ENCODE assay signal across 1 cellular context in the genomic region with DNA sequence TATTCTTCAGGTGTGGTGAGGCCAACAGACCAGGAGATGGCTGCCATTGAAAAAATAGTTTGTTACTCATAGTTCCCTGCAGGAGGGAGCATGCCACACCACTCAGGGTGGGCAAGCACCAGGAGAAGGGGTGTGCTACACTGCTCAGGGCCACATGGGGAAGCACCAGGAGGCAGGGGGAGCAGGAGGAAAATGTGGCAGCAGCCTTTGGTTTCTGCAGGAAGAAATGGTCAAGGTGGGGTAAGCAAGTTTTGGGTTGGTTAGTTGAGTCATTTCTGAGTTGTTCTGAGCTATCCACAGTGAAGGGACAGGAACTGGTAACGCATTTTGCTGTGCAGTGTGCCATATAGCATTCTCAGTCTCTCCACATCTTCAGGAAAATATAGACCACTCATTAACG.
TF ChIP-seq lines count a peak whose summit lies in the region.

No MANE protein-coding gene starts in this region.

TF ChIP-seq in IMR-90, 13 proteins besides CTCF, POLR2A, EP300 and RAD21:
- TF ChIP-seq BHLHE40 (IDR thresholded peaks at IDR 0.05; ENCODE audit: low read depth, low read length) (no peak), RCOR1 (IDR thresholded peaks at IDR 0.05; ENCODE audit: insufficient replicate concordance, low read length) (no peak), FOS (IDR thresholded peaks at IDR 0.05; ENCODE audit: low read depth, low read length) (no peak), MXI1 (IDR thresholded peaks at IDR 0.05; ENCODE audit: borderline replicate concordance, low read depth, low read length) (no peak), MAZ (IDR thresholded peaks at IDR 0.05; ENCODE audit: borderline replicate concordance, low read depth, low read length) (no peak), CEBPB (IDR thresholded peaks at IDR 0.05; ENCODE audit: low read depth, low read length) (no peak), RFX5 (IDR thresholded peaks at IDR 0.05; ENCODE audit: low read depth, low read length) (no peak), CHD1 (IDR thresholded peaks at IDR 0.05; ENCODE audit: low read depth, low read length) (no peak), NFE2L2 (IDR thresholded peaks at IDR 0.05; ENCODE audit: low read depth, low read length) (no peak), SMC3 (IDR thresholded peaks at IDR 0.05; ENCODE audit: low read depth, low read length) (no peak), MAFK (IDR thresholded peaks at IDR 0.05; ENCODE audit: low read depth, low read length) (no peak)
- TF ChIP-seq, protein P1, sequence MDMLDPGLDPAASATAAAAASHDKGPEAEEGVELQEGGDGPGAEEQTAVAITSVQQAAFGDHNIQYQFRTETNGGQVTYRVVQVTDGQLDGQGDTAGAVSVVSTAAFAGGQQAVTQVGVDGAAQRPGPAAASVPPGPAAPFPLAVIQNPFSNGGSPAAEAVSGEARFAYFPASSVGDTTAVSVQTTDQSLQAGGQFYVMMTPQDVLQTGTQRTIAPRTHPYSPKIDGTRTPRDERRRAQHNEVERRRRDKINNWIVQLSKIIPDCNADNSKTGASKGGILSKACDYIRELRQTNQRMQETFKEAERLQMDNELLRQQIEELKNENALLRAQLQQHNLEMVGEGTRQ (IDR thresholded peaks at IDR 0.05; ENCODE audit: low read depth, low read length) = no peak
- TF ChIP-seq, protein P2, sequence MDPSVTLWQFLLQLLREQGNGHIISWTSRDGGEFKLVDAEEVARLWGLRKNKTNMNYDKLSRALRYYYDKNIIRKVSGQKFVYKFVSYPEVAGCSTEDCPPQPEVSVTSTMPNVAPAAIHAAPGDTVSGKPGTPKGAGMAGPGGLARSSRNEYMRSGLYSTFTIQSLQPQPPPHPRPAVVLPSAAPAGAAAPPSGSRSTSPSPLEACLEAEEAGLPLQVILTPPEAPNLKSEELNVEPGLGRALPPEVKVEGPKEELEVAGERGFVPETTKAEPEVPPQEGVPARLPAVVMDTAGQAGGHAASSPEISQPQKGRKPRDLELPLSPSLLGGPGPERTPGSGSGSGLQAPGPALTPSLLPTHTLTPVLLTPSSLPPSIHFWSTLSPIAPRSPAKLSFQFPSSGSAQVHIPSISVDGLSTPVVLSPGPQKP (IDR thresholded peaks at IDR 0.05; ENCODE audit: borderline replicate concordance, low read depth, low read length) = no peak
